In the genomic region with DNA sequence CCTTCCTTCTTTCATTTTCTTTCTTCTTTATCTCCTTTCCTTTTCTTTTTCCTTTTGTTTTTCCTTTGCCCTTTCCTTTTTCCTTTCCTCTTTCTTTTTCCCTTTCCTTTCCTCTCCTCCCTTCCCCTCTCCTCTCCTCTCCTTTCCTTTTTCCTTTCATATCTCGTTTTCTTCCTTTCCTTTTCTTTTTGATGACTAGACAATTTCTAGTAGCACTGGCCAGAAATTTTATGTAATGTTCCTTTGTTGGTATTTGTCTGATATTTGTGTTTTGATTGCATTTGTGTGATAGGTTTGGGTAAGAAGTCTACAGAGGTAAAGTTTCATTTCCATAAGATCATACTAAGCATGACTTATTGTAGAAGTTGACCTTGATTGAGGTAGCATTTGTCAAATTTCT, we compare ENCODE assay signal across 34 cellular contexts.
"Had no signal": no experiment of that assay in that cellular context is flagged by ENCODE, and none has a peak within 500 bp of the region (broad histone marks: within the 10 kb centered on the region; RNA-seq: fewer than 3 reads in every experiment).

No MANE protein-coding gene starts in this region.

- H3K9me3 Mint-ChIP-seq: activated naive CD8-positive, alpha-beta T cell treated with anti-CD3 and anti-CD28 coated beads for 36 hours; brain had no signal

- H3K27me3 ChIP-seq: adrenal gland, ascending aorta, breast epithelium, cardiac muscle cell, colonic mucosa, esophagus squamous epithelium, gastroesophageal sphincter, heart right ventricle had no signal

- H3K4me1 Mint-ChIP-seq: activated CD4-positive, alpha-beta T cell treated with anti-CD3 and anti-CD28 coated beads for 36 hours; activated CD4-positive, alpha-beta T cell treated with anti-CD3 and anti-CD28 coated beads, Interleukin-2, amount 10 ng/mL, durations not matched to agents 24 days and 14 days; activated CD8-positive, alpha-beta memory T cell treated with anti-CD3 and anti-CD28 coated beads, Interleukin-2, amount 10 ng/mL, durations not matched to agents 7 days and 5 days; activated naive CD4-positive, alpha-beta T cell treated with anti-CD3 and anti-CD28 coated beads, Interleukin-2, amount 50 U/mL, for 24 hours; activated naive CD8-positive, alpha-beta T cell treated with anti-CD3 and anti-CD28 coated beads for 36 hours; activated naive CD8-positive, alpha-beta T cell treated with anti-CD3 and anti-CD28 coated beads, Interleukin-2, amount 50 U/mL, for 24 hours; brain had no signal

- DNase-seq: activated CD4-positive, alpha-beta memory T cell treated with anti-CD3 and anti-CD28 coated beads for 36 hours; activated CD4-positive, alpha-beta T cell treated with anti-CD3 and anti-CD28 coated beads for 36 hours; activated CD4-positive, alpha-beta T cell treated with anti-CD3 and anti-CD28 coated beads, Interleukin-2, amount 10 ng/mL, durations not matched to agents 24 days and 14 days; activated CD4-positive, CD25-positive, alpha-beta regulatory T cell; activated CD4-positive, CD25-positive, alpha-beta regulatory T cell treated with anti-CD3 and anti-CD28 coated beads, Interleukin-2, amount 50 U/mL, for 72 hours; activated CD8-positive, alpha-beta memory T cell treated with anti-CD3 and anti-CD28 coated beads, Interleukin-2, amount 10 ng/mL, durations not matched to agents 7 days and 5 days; activated CD8-positive, alpha-beta memory T cell treated with anti-CD3 and anti-CD28 coated beads, Interleukin-2, amount 50 U/mL, for 4 hours; activated CD8-positive, alpha-beta T cell treated with anti-CD3 and anti-CD28 coated beads, Interleukin-2, amount 10 ng/mL, durations not matched to agents 7 days and 5 days; activated effector memory CD4-positive, alpha-beta T cell treated with anti-CD3 and anti-CD28 coated beads, Interleukin-2, amount 50 U/mL, for 16 hours; activated naive CD4-positive, alpha-beta T cell treated with anti-CD3 and anti-CD28 coated beads for 36 hours; activated naive CD8-positive, alpha-beta T cell treated with anti-CD3 and anti-CD28 coated beads for 36 hours; activated naive CD8-positive, alpha-beta T cell treated with anti-CD3 and anti-CD28 coated beads, Interleukin-2, amount 50 U/mL, for 24 hours; activated T-cell treated with anti-CD3 and anti-CD28 coated beads, Interleukin-2, amount 50 U/mL, for 1 hour; activated T-cell treated with anti-CD3 and anti-CD28 coated beads, Interleukin-2, amount 50 U/mL, for 48 hours; adrenal gland; amygdala; central memory CD4-positive, alpha-beta T cell; cerebellar nuclear complex; colonic mucosa; effector CD8-positive, alpha-beta T cell; esophagus squamous epithelium; foreskin melanocyte; heart right ventricle; T-helper 2 cell had no signal

- H3K4me3 ChIP-seq: adrenal gland, ascending aorta, breast epithelium, cardiac muscle cell, colonic mucosa, esophagus squamous epithelium, gastroesophageal sphincter, heart right ventricle had no signal

- H3K27me3 Mint-ChIP-seq: activated CD4-positive, alpha-beta memory T cell treated with anti-CD3 and anti-CD28 coated beads for 36 hours; activated CD4-positive, alpha-beta T cell treated with anti-CD3 and anti-CD28 coated beads for 36 hours; activated CD4-positive, alpha-beta T cell treated with anti-CD3 and anti-CD28 coated beads, Interleukin-2, amount 10 ng/mL, durations not matched to agents 24 days and 14 days; activated CD8-positive, alpha-beta memory T cell treated with anti-CD3 and anti-CD28 coated beads, Interleukin-2, amount 10 ng/mL, durations not matched to agents 7 days and 5 days; activated naive CD4-positive, alpha-beta T cell treated with anti-CD3 and anti-CD28 coated beads, Interleukin-2, amount 50 U/mL, for 24 hours; activated naive CD8-positive, alpha-beta T cell treated with anti-CD3 and anti-CD28 coated beads for 36 hours; activated naive CD8-positive, alpha-beta T cell treated with anti-CD3 and anti-CD28 coated beads, Interleukin-2, amount 50 U/mL, for 24 hours; brain had no signal

- ATAC-seq: activated CD4-positive, alpha-beta T cell treated with anti-CD3 and anti-CD28 coated beads for 36 hours; activated CD8-positive, alpha-beta memory T cell treated with anti-CD3 and anti-CD28 coated beads, Interleukin-2, amount 10 ng/mL, durations not matched to agents 7 days and 5 days; activated CD8-positive, alpha-beta T cell treated with anti-CD3 and anti-CD28 coated beads, Interleukin-2, amount 10 ng/mL, durations not matched to agents 7 days and 5 days; activated naive CD8-positive, alpha-beta T cell treated with anti-CD3 and anti-CD28 coated beads, Interleukin-2, amount 50 U/mL, for 24 hours; gastroesophageal sphincter; heart right ventricle had no signal

- H3K27ac Mint-ChIP-seq: activated CD4-positive, alpha-beta memory T cell treated with anti-CD3 and anti-CD28 coated beads for 36 hours; activated CD4-positive, alpha-beta T cell treated with anti-CD3 and anti-CD28 coated beads for 36 hours; activated CD4-positive, alpha-beta T cell treated with anti-CD3 and anti-CD28 coated beads, Interleukin-2, amount 10 ng/mL, durations not matched to agents 24 days and 14 days; activated CD8-positive, alpha-beta memory T cell treated with anti-CD3 and anti-CD28 coated beads, Interleukin-2, amount 10 ng/mL, durations not matched to agents 7 days and 5 days; activated CD8-positive, alpha-beta T cell treated with anti-CD3 and anti-CD28 coated beads, Interleukin-2, amount 10 ng/mL, durations not matched to agents 7 days and 5 days; activated naive CD4-positive, alpha-beta T cell treated with anti-CD3 and anti-CD28 coated beads for 36 hours; activated naive CD4-positive, alpha-beta T cell treated with anti-CD3 and anti-CD28 coated beads, Interleukin-2, amount 50 U/mL, for 24 hours; activated naive CD8-positive, alpha-beta T cell treated with anti-CD3 and anti-CD28 coated beads for 36 hours; activated naive CD8-positive, alpha-beta T cell treated with anti-CD3 and anti-CD28 coated beads, Interleukin-2, amount 50 U/mL, for 24 hours; activated T-helper 1 cell treated with anti-CD3 and anti-CD28 coated beads, Interleukin-12 subunit alpha, Interleukin-12 subunit beta, Interleukin-2, Interleukin-4 antibody, amounts not matched to agents 30 ng/mL and 10 ng/mL and 1 ng/mL, durations not matched to agents 14 hours and 24 hours and 36 hours; activated T-helper 2 cell treated with anti-CD3 and anti-CD28 coated beads, Interferon-gamma antibody, Interleukin-2, Interleukin-4, amounts not matched to agents 10 μg/mL and 5 μg/mL and 100 μg/mL, durations not matched to agents 14 hours and 24 hours and 36 hours; brain had no signal

- FAIRE-seq: endothelial cell of umbilical vein had no signal

- H3K4me1 ChIP-seq: adrenal gland, ascending aorta, breast epithelium, colonic mucosa, esophagus squamous epithelium, gastroesophageal sphincter, heart right ventricle had no signal

- H3K36me3 ChIP-seq: adrenal gland, ascending aorta, breast epithelium, cardiac muscle cell, colonic mucosa, esophagus squamous epithelium, gastroesophageal sphincter, heart right ventricle had no signal

- H3K36me3 Mint-ChIP-seq: activated CD4-positive, alpha-beta memory T cell treated with anti-CD3 and anti-CD28 coated beads for 36 hours; activated CD8-positive, alpha-beta memory T cell treated with anti-CD3 and anti-CD28 coated beads, Interleukin-2, amount 10 ng/mL, durations not matched to agents 7 days and 5 days; activated naive CD4-positive, alpha-beta T cell treated with anti-CD3 and anti-CD28 coated beads, Interleukin-2, amount 50 U/mL, for 24 hours; activated naive CD8-positive, alpha-beta T cell treated with anti-CD3 and anti-CD28 coated beads for 36 hours; brain had no signal

- H3K9me3 ChIP-seq: adrenal gland, ascending aorta, breast epithelium, colonic mucosa, esophagus squamous epithelium, gastroesophageal sphincter had no signal

- H3K27ac ChIP-seq: adrenal gland, ascending aorta, breast epithelium, cardiac muscle cell, colonic mucosa, epithelial cell of prostate, esophagus squamous epithelium, gastroesophageal sphincter, heart right ventricle had no signal

- H3K4me3 Mint-ChIP-seq: activated CD4-positive, alpha-beta memory T cell treated with anti-CD3 and anti-CD28 coated beads for 36 hours; activated CD4-positive, alpha-beta T cell treated with anti-CD3 and anti-CD28 coated beads for 36 hours; activated CD4-positive, alpha-beta T cell treated with anti-CD3 and anti-CD28 coated beads, Interleukin-2, amount 10 ng/mL, durations not matched to agents 24 days and 14 days; activated CD8-positive, alpha-beta memory T cell treated with anti-CD3 and anti-CD28 coated beads, Interleukin-2, amount 10 ng/mL, durations not matched to agents 7 days and 5 days; activated CD8-positive, alpha-beta T cell treated with anti-CD3 and anti-CD28 coated beads, Interleukin-2, amount 10 ng/mL, durations not matched to agents 7 days and 5 days; activated naive CD4-positive, alpha-beta T cell treated with anti-CD3 and anti-CD28 coated beads for 36 hours; activated naive CD4-positive, alpha-beta T cell treated with anti-CD3 and anti-CD28 coated beads, Interleukin-2, amount 50 U/mL, for 24 hours; activated naive CD8-positive, alpha-beta T cell treated with anti-CD3 and anti-CD28 coated beads for 36 hours; activated naive CD8-positive, alpha-beta T cell treated with anti-CD3 and anti-CD28 coated beads, Interleukin-2, amount 50 U/mL, for 24 hours; activated T-helper 1 cell treated with anti-CD3 and anti-CD28 coated beads, Interleukin-12 subunit alpha, Interleukin-12 subunit beta, Interleukin-2, Interleukin-4 antibody, amounts not matched to agents 30 ng/mL and 10 ng/mL and 1 ng/mL, durations not matched to agents 14 hours and 24 hours and 36 hours; brain had no signal
